In the genomic region with DNA sequence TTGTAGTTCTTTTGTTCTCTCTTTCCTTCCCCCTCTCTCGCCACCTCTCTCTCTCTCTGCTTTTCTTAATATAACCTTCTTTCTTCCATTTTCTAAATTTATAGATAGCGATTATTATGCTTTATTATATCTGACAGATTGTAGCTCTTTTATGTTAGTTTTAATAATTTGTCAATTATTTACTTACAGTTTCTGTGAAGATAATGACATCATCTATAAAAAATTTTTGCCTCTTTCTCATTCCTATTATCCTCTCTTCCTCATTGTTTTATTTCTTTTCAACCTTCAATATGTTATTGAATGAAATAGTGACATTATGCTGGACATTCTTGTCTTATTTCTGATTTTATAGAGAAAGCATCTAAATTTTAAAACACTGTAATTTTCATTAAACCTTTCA, we compare ENCODE assay signal across 36 cellular contexts.
"Had no signal": no experiment of that assay in that cellular context is flagged by ENCODE, and none has a peak within 500 bp of the region (broad histone marks: within the 10 kb centered on the region; RNA-seq: fewer than 3 reads in every experiment).

No MANE protein-coding gene starts in this region.

- H3K4me3 ChIP-seq: MG63 had no signal

- H3K27me3 ChIP-seq: MG63 had no signal

- DNase-seq: Karpas-422, Kasumi-1, MG63, MM.1S, MV-4-11, NCI-H1048, NCI-H1092, NCI-H1092 treated with DMSO at 0.1 percent for 48 hours, NCI-H1105, NCI-H1105 treated with DMSO at 0.1 percent for 48 hours, NCI-H1417, NCI-H1417 treated with DMSO at 0.1 percent for 48 hours, NCI-H1436, NCI-H1436 treated with DMSO at 0.1 percent for 48 hours, NCI-H146, NCI-H1694, NCI-H1694 treated with DMSO at 0.1 percent for 48 hours, NCI-H187, NCI-H187 treated with DMSO at 0.1 percent for 48 hours, NCI-H1930, NCI-H2029, NCI-H2029 treated with DMSO at 0.1 percent for 48 hours, NCI-H2081, NCI-H2081 treated with DMSO at 0.1 percent for 48 hours, NCI-H2107, NCI-H2171, NCI-H2171 treated with DMSO at 0.1 percent for 48 hours, NCI-H2227 treated with DMSO at 0.1 percent for 48 hours, NCI-H226, NCI-H345, NCI-H446, NCI-H446 treated with DMSO at 0.1 percent for 48 hours, NCI-H510A, NCI-H510A treated with DMSO at 0.1 percent for 48 hours, NCI-H524, NCI-H524 treated with DMSO at 0.1 percent for 48 hours had no signal

- H3K9me3 ChIP-seq: MG63 had no signal

- H3K36me3 ChIP-seq: MG63 had no signal
